10 cellular contexts compared by ENCODE assay signal in the genomic region with DNA sequence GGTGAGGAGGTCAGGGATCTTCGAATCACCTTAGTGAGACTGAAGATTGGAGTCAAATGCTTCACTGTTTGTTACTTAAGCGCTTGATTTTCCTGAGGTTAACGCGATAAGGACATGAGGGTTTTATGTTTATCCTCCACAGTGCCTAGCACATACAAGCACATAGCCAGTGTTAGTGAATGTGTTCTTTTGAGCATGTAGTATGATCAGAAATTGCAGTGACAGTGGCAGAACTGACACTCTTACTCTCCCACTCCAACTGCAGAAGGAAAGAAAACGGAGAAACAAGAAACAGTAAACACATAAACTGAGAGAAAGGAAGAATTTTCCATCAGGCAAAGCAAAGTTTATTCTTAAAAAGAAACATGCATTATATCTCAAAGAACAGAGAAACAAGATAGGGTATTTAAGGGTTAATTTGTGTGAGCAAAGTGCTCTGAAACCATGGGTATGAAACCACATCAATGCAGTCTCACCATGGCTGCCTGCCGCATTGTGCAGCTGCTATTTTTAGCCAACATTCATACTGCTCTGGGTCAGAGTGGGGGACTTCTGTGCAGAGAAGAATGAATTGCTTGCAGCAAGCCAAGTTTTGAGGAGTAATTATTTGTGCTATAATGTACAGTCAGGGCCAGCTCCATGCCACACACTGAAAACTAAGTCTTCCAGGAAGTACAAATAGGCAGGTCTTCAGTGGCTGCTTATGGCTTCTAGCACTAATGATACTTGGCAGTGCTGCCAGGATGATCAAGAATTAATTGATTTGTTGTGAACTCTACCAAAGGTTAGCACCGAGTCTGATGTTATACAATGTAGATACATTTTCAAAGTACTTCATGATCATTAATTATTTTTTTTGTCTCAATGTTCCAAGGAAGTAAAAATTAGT.
DNase-seq lines count a peak whose midpoint lies in the region; ATAC-seq and TF ChIP-seq lines count a peak whose summit lies in the region.
"Had no signal": no experiment of that assay in that cellular context is flagged by ENCODE, and none has a peak within 500 bp of the region (broad histone marks: within the 10 kb centered on the region; RNA-seq: fewer than 3 reads in every experiment).

No MANE protein-coding gene starts in this region.

- H3K9me3 Mint-ChIP-seq in activated naive CD8-positive, alpha-beta T cell treated with anti-CD3 and anti-CD28 coated beads, Interleukin-2, amount 10 ng/mL, durations not matched to agents 7 days and 5 days, result peaks cover 5% of the 10 kb centered on the region
- peaks cover 2% of the 10 kb centered on the region for H3K9me3 Mint-ChIP-seq in activated CD4-positive, alpha-beta memory T cell treated with anti-CD3 and anti-CD28 coated beads, Interleukin-2, amount 10 ng/mL, durations not matched to agents 7 days and 5 days

- H3K27me3 Mint-ChIP-seq in activated naive CD8-positive, alpha-beta T cell treated with anti-CD3 and anti-CD28 coated beads, Interleukin-2, amount 10 ng/mL, durations not matched to agents 7 days and 5 days, result peaks cover 3% of the 10 kb centered on the region
- H3K27me3 Mint-ChIP-seq in activated CD4-positive, alpha-beta memory T cell treated with anti-CD3 and anti-CD28 coated beads, Interleukin-2, amount 10 ng/mL, durations not matched to agents 7 days and 5 days, result no peaks in the 10 kb centered on the region
- no peaks in the 10 kb centered on the region for H3K27me3 Mint-ChIP-seq in T-helper 17 cell
- H3K27me3 Mint-ChIP-seq: IgD-negative memory B cell had no signal

- peak overlapping the region; percentile 45 for H3K27ac Mint-ChIP-seq in activated naive CD8-positive, alpha-beta T cell treated with anti-CD3 and anti-CD28 coated beads, Interleukin-2, amount 10 ng/mL, durations not matched to agents 7 days and 5 days
- H3K27ac Mint-ChIP-seq in activated CD4-positive, alpha-beta memory T cell treated with anti-CD3 and anti-CD28 coated beads, Interleukin-2, amount 10 ng/mL, durations not matched to agents 7 days and 5 days, result no peak overlapping the region
- no peak overlapping the region for H3K27ac Mint-ChIP-seq in T-helper 17 cell
- H3K27ac Mint-ChIP-seq: IgD-negative memory B cell had no signal

- H3K36me3 Mint-ChIP-seq in activated naive CD8-positive, alpha-beta T cell treated with anti-CD3 and anti-CD28 coated beads, Interleukin-2, amount 10 ng/mL, durations not matched to agents 7 days and 5 days, result no peaks in the 10 kb centered on the region
- no peaks in the 10 kb centered on the region for H3K36me3 Mint-ChIP-seq in activated CD4-positive, alpha-beta memory T cell treated with anti-CD3 and anti-CD28 coated beads, Interleukin-2, amount 10 ng/mL, durations not matched to agents 7 days and 5 days (ENCODE audit: low read depth)
- no peaks in the 10 kb centered on the region for H3K36me3 Mint-ChIP-seq in T-helper 17 cell (ENCODE audit: low read depth)

- ATAC-seq in GM19455 (IDR thresholded peaks at IDR 0.05; ENCODE audit: unreplicated experiment) (peak; percentile 97), HG03432 (IDR thresholded peaks at IDR 0.05; ENCODE audit: unreplicated experiment) (peak; percentile 100), T-helper 17 cell (no peak)
- ATAC-seq in activated naive CD8-positive, alpha-beta T cell treated with anti-CD3 and anti-CD28 coated beads, Interleukin-2, amount 10 ng/mL, durations not matched to agents 7 days and 5 days (ENCODE audit: low read depth), result peak; percentile 97

- H3K4me3 Mint-ChIP-seq in activated naive CD8-positive, alpha-beta T cell treated with anti-CD3 and anti-CD28 coated beads, Interleukin-2, amount 10 ng/mL, durations not matched to agents 7 days and 5 days, result peak overlapping the region; percentile 65
- no peak overlapping the region for H3K4me3 Mint-ChIP-seq in activated CD4-positive, alpha-beta memory T cell treated with anti-CD3 and anti-CD28 coated beads, Interleukin-2, amount 10 ng/mL, durations not matched to agents 7 days and 5 days
- no peak overlapping the region for H3K4me3 Mint-ChIP-seq in T-helper 17 cell
- H3K4me3 Mint-ChIP-seq: IgD-negative memory B cell had no signal

- H3K9me3 ChIP-seq in T-helper 17 cell (ENCODE audit: control insufficient read depth, low read length, poor library complexity, severe bottlenecking), result no peaks in the 10 kb centered on the region

- CTCF ChIA-PET in activated CD4-positive, alpha-beta memory T cell treated with anti-CD3 and anti-CD28 coated beads, Interleukin-2, amount 10 ng/mL, durations not matched to agents 7 days and 5 days (lab: Charles Lee), result no interaction called here

- peaks cover 15% of the 10 kb centered on the region for H3K4me1 Mint-ChIP-seq in activated naive CD8-positive, alpha-beta T cell treated with anti-CD3 and anti-CD28 coated beads, Interleukin-2, amount 10 ng/mL, durations not matched to agents 7 days and 5 days
- H3K4me1 Mint-ChIP-seq in activated CD4-positive, alpha-beta memory T cell treated with anti-CD3 and anti-CD28 coated beads, Interleukin-2, amount 10 ng/mL, durations not matched to agents 7 days and 5 days, result no peaks in the 10 kb centered on the region
- H3K4me1 Mint-ChIP-seq in T-helper 17 cell, result no peaks in the 10 kb centered on the region

- no peak for TF ChIP-seq CTCF in retinal pigment epithelial cell (conservative IDR thresholded peaks at IDR 0.05; ENCODE audit: low read depth, low read length)

- POLR2A ChIA-PET in activated naive CD8-positive, alpha-beta T cell treated with anti-CD3 and anti-CD28 coated beads, Interleukin-2, amount 10 ng/mL, durations not matched to agents 7 days and 5 days (lab: Charles Lee), result no interaction called here
- POLR2A ChIA-PET in activated CD4-positive, alpha-beta memory T cell treated with anti-CD3 and anti-CD28 coated beads, Interleukin-2, amount 10 ng/mL, durations not matched to agents 7 days and 5 days (lab: Charles Lee), result no interaction called here

- peak; percentile 21 for DNase-seq in GDM1 (lab: John Stamatoyannopoulos, UW)
- peak; percentile 39 for DNase-seq in activated naive CD8-positive, alpha-beta T cell treated with anti-CD3 and anti-CD28 coated beads, Interleukin-2, amount 10 ng/mL, durations not matched to agents 7 days and 5 days
- DNase-seq in retinal pigment epithelial cell (ENCODE audit: low read depth), result peak; percentile 93
- no peak for DNase-seq in activated CD4-positive, alpha-beta memory T cell treated with anti-CD3 and anti-CD28 coated beads, Interleukin-2, amount 10 ng/mL, durations not matched to agents 7 days and 5 days
- no peak for DNase-seq in activated CD4-positive, CD25-positive, alpha-beta regulatory T cell (lab: John Stamatoyannopoulos, UW)
- no peak for DNase-seq in T-helper 17 cell
- DNase-seq: heart right ventricle had no signal

- no peak overlapping the region for H3K4me3 ChIP-seq in retinal pigment epithelial cell (ENCODE audit: low read length)
- H3K4me3 ChIP-seq: heart right ventricle had no signal

Comparison
In these comparisons a context has a peak if more than half of its experiments do, and no peak if none do; other contexts are left out.
1. DNase-seq: peak in GDM1 (single experiment), activated naive CD8-positive, alpha-beta T cell treated with anti-CD3 and anti-CD28 coated beads, Interleukin-2, amount 10 ng/mL, durations not matched to agents 7 days and 5 days (single experiment) and retinal pigment epithelial cell (single experiment); none in activated CD4-positive, alpha-beta memory T cell treated with anti-CD3 and anti-CD28 coated beads, Interleukin-2, amount 10 ng/mL, durations not matched to agents 7 days and 5 days (single experiment), activated CD4-positive, CD25-positive, alpha-beta regulatory T cell (0 of 4) and T-helper 17 cell (0 of 3).